ENCODE assay signal across 9 cellular contexts in the genomic region with DNA sequence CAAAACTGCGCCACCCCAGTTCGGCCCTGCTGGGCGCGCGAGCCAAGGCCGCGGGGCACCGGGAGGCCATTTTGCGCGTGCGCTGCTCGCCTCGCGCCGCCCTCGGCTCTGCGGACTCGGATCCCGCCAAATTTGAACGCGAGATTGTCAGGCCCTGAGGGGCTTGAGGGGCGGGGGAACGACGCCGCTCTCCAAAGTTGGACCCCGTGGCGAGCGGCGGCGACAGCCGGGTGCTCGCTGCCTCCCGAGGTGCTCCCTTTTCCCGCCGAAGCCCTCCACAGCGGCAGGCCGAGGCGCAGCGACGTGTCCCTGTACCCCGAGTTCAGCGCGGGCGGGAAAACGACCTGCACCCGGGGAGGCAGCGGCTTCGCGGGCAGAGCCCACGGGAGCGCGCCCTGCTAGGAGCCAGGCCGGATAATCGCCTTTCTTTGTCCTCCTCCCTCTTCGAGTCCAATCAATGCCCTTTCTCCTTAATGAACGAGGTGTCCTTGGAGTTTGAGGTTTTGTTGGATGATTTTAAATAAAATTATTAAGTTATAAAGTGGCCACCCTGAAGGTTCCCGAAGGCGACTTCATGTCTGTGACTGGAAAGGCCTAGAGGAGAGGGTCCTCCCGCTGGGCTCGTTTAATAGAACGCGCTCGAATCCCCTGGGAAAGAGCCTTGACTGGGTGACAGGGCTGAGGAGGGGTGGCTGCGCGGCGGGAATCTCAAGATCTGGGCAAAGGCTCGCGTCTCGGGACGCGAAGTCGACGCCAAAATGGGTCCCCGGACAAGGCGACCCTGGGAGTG. TPM values are rescaled to one million over a fixed set of nuclear protein-coding genes. Genes with fewer than 3 reads are reported as not detected.
A peak's percentile ranks its signal among the peaks of the same experiment; 100 is the strongest.
DNase-seq lines count a peak whose midpoint lies in the region; ATAC-seq and TF ChIP-seq lines count a peak whose summit lies in the region.
"Had no signal": no experiment of that assay in that cellular context is flagged by ENCODE, and none has a peak within 500 bp of the region (broad histone marks: within the 10 kb centered on the region; RNA-seq: fewer than 3 reads in every experiment).

No MANE protein-coding gene starts in this region.

- H3K4me3 Mint-ChIP-seq in naive thymus-derived CD4-positive, alpha-beta T cell: peak overlapping the region; percentile 82 to 91 (median 87)

- TF ChIP-seq POLR2A in erythroblast (IDR thresholded peaks at IDR 0.05; ENCODE audit: low read length): no peak

- H3K36me3 Mint-ChIP-seq in naive thymus-derived CD4-positive, alpha-beta T cell: peaks cover 2 to 16% (median 4%) of the 10 kb centered on the region in 5 donors

- WGBS in aorta, 2 donors: 10% methylated on average over 75 of the region's 75 CpGs

- peak overlapping the region; percentile 63 for H3K27ac ChIP-seq in naive thymus-derived CD4-positive, alpha-beta T cell (ENCODE audit: low read depth, low read length)
- H3K27ac ChIP-seq in aorta (ENCODE audit: low read depth in 1 of 2, low read length in 2 of 2): no peak overlapping the region

- peak; percentile 12 for DNase-seq in stimulated activated CD4-positive, alpha-beta T cell treated with anti-CD3 and anti-CD28 coated beads, Interleukin-15, amount 100 ng/mL, for 24 hours
- no peak for DNase-seq in stimulated activated CD4-positive, alpha-beta T cell treated with anti-CD3 and anti-CD28 coated beads, Interleukin-2, amount 100 ng/mL, for 48 hours
- DNase-seq in erythroblast (lab: John Stamatoyannopoulos, UW): peak; percentile 81 to 82
- DNase-seq in naive thymus-derived CD4-positive, alpha-beta T cell: peak in 1 of 9 donors; percentile 8
- DNase-seq in aorta: peak; percentile 46 to 79
- DNase-seq in NCI-H345 (lab: John Stamatoyannopoulos, UW): no peak
- DNase-seq in NCI-H187 (lab: John Stamatoyannopoulos, UW): no peak
- no peak for DNase-seq in NCI-H2107 treated with DMSO at 0.1 percent for 48 hours (lab: John Stamatoyannopoulos, UW; ENCODE audit: unreplicated experiment)

- peaks cover 7 to 49% (median 29%) of the 10 kb centered on the region in 7 donors for H3K4me1 Mint-ChIP-seq in naive thymus-derived CD4-positive, alpha-beta T cell

- peaks cover 24 to 41% of the 10 kb centered on the region in 2 donors for H3K27me3 ChIP-seq in naive thymus-derived CD4-positive, alpha-beta T cell (ENCODE audit: control insufficient read depth in 2 of 2, insufficient read depth in 2 of 2, low read length in 2 of 2)
- no peaks in the 10 kb centered on the region for H3K27me3 ChIP-seq in aorta (ENCODE audit: control insufficient read depth in 1 of 2, insufficient read depth in 2 of 2, low read length in 1 of 2)

- peak overlapping the region; percentile 84 to 95 (median 93) for H3K27ac Mint-ChIP-seq in naive thymus-derived CD4-positive, alpha-beta T cell

- CTCF ChIA-PET in naive thymus-derived CD4-positive, alpha-beta T cell (lab: Charles Lee): no interaction called here

- peak overlapping the region; percentile 57 for H3K4me3 ChIP-seq in naive thymus-derived CD4-positive, alpha-beta T cell (ENCODE audit: low read length)
- peak overlapping the region; percentile 27 to 49 for H3K4me3 ChIP-seq in aorta (ENCODE audit: low read length in 2 of 2)

- ATAC-seq in naive thymus-derived CD4-positive, alpha-beta T cell: no peak
- peak; percentile 27 for ATAC-seq in aorta (ENCODE audit: low FRiP score)

- peaks cover 24 to 53% (median 45%) of the 10 kb centered on the region in 5 donors for H3K27me3 Mint-ChIP-seq in naive thymus-derived CD4-positive, alpha-beta T cell

- H3K9me3 Mint-ChIP-seq in naive thymus-derived CD4-positive, alpha-beta T cell: peaks cover 0 to 36% (median 5%) of the 10 kb centered on the region in 11 donors

- peaks cover 0 to 3% (median under 1%) of the 10 kb centered on the region in 3 experiments for H3K36me3 ChIP-seq in naive thymus-derived CD4-positive, alpha-beta T cell (ENCODE audit: control insufficient read depth in 2 of 3, insufficient read depth in 3 of 3, low read length in 3 of 3)
- no peaks in the 10 kb centered on the region for H3K36me3 ChIP-seq in aorta (ENCODE audit: control insufficient read depth in 1 of 2, insufficient read depth in 2 of 2, low read length in 1 of 2)

- POLR2A ChIA-PET in naive thymus-derived CD4-positive, alpha-beta T cell (lab: Charles Lee): interaction anchor here (0.6 to 1.1 kb wide), 3 partner anchors 9 to 102 kb away, joined by 3 to 4 read pairs (median 4); no protein-coding TSS in a partner anchor

- intact Hi-C loops in naive thymus-derived CD4-positive, alpha-beta T cell (cut with micrococcal nuclease): loop anchor here in 1 of 2 donors (1.0 to 2.0 kb wide), 2 partner anchors 105 to 800 kb away; partner anchors contain the start of gene MLLT10
- intact Hi-C loops in aorta (cut with DNase I): no loop called here

- H3K9me3 ChIP-seq in naive thymus-derived CD4-positive, alpha-beta T cell (ENCODE audit: control insufficient read depth in 2 of 3, low read length in 3 of 3): no peaks in the 10 kb centered on the region
- no peaks in the 10 kb centered on the region for H3K9me3 ChIP-seq in aorta (ENCODE audit: control insufficient read depth, low read length)

- H3K4me1 ChIP-seq in naive thymus-derived CD4-positive, alpha-beta T cell (ENCODE audit: control insufficient read depth in 2 of 2, insufficient read depth in 2 of 2, low read length in 2 of 2): peaks cover 29 to 34% of the 10 kb centered on the region in 2 donors
- no peaks in the 10 kb centered on the region for H3K4me1 ChIP-seq in aorta (ENCODE audit: control insufficient read depth in 1 of 2, insufficient read depth in 2 of 2, low read length in 2 of 2)

RNA-seq across cellular contexts. Expression of gene SPAG6, which starts 10.7 kb away (rescaled TPM):
- total RNA-seq in naive thymus-derived CD4-positive, alpha-beta T cell: under 1 TPM in 2 of 5 experiments, not detected in 3; 0.46 to 0.93 TPM
- polyA plus RNA-seq in naive thymus-derived CD4-positive, alpha-beta T cell: not detected
- under 1 TPM in 1 of 2 donors, not detected in 1; 0.36 TPM for total RNA-seq in aorta
- polyA plus RNA-seq in aorta: not detected
- total RNA-seq: LHCN-M2 had no signal

RNA-seq across cellular contexts. Expression of gene BMI1, which starts 13.7 kb away (rescaled TPM):
- 10 to 100 TPM; 42.4 to 80.5 (median 55.3) TPM for total RNA-seq in naive thymus-derived CD4-positive, alpha-beta T cell
- 10 to 100 TPM; 26.1 to 28.0 TPM for polyA plus RNA-seq in naive thymus-derived CD4-positive, alpha-beta T cell
- 10 to 100 TPM; 54.8 to 55.9 TPM for total RNA-seq in aorta
- polyA plus RNA-seq in aorta: 10 to 100 TPM; 40.8 to 61.4 TPM

RNA-seq across cellular contexts. Expression of gene COMMD3, which starts 18.4 kb away (rescaled TPM):
- total RNA-seq in naive thymus-derived CD4-positive, alpha-beta T cell: 10 to 100 TPM; 33.9 to 83.7 (median 51.2) TPM
- 10 to 100 TPM; 60.0 to 67.8 TPM for polyA plus RNA-seq in naive thymus-derived CD4-positive, alpha-beta T cell
- total RNA-seq in aorta: 10 to 100 TPM; 38.9 to 43.7 TPM
- polyA plus RNA-seq in aorta: 10 to 100 TPM; 60.5 to 75.8 TPM

Comparison
In these comparisons a context has a peak if more than half of its experiments do, and no peak if none do; other contexts are left out.
1. DNase-seq: peak in stimulated activated CD4-positive, alpha-beta T cell treated with anti-CD3 and anti-CD28 coated beads, Interleukin-15, amount 100 ng/mL, for 24 hours (single experiment), erythroblast (2 of 2) and aorta (2 of 2); none in stimulated activated CD4-positive, alpha-beta T cell treated with anti-CD3 and anti-CD28 coated beads, Interleukin-2, amount 100 ng/mL, for 48 hours (0 of 2), NCI-H345 (single experiment), NCI-H187 (0 of 2) and NCI-H2107 treated with DMSO at 0.1 percent for 48 hours (single experiment).